32 cellular contexts compared by ENCODE assay signal in genomic region chr4:16705341-16705740, GRCh38.
"Had no signal": no experiment of that assay in that cellular context is flagged by ENCODE, and none has a peak within 500 bp of the region (broad histone marks: within the 10 kb centered on the region; RNA-seq: fewer than 3 reads in every experiment).

No MANE protein-coding gene starts in this region.

- H3K27me3 Mint-ChIP-seq: progenitor cell of endocrine pancreas had no signal

- FAIRE-seq: colon, endometrium, kidney, urothelium cell line had no signal

- H3K36me3 Mint-ChIP-seq: activated naive CD8-positive, alpha-beta T cell had no signal

- H3K4me3 Mint-ChIP-seq: activated CD4-positive, alpha-beta T cell treated with anti-CD3 and anti-CD28 coated beads for 36 hours; activated naive CD8-positive, alpha-beta T cell; activated T-cell treated with anti-CD3 and anti-CD28 coated beads, Interleukin-2, amount 50 U/mL, for 72 hours; naive thymus-derived CD8-positive, alpha-beta T cell; stimulated activated naive CD8-positive, alpha-beta T cell treated with anti-CD3 and anti-CD28 coated beads, Interleukin-15, Interleukin-2, amounts not matched to agents 100 ng/mL and 50 ng/mL, for 24 hours; T-helper 2 cell treated with Interferon-gamma antibody and Interleukin-4, amounts not matched to agents 5 μg/mL and 100 μg/mL, for 36 hours had no signal

- H3K27ac ChIP-seq: body of pancreas, epithelial cell of prostate, esophagus squamous epithelium, gastrocnemius medialis, hepatocyte, neutrophil, right lobe of liver, thoracic aorta had no signal

- H3K27me3 ChIP-seq: body of pancreas, esophagus squamous epithelium, gastrocnemius medialis, hepatocyte, neutrophil, right lobe of liver had no signal

- H3K4me1 ChIP-seq: esophagus squamous epithelium, gastrocnemius medialis, right lobe of liver had no signal

- H3K27ac Mint-ChIP-seq: activated CD4-positive, alpha-beta T cell treated with anti-CD3 and anti-CD28 coated beads for 36 hours; activated naive CD8-positive, alpha-beta T cell; activated T-cell treated with anti-CD3 and anti-CD28 coated beads, Interleukin-2, amount 50 U/mL, for 72 hours; naive thymus-derived CD8-positive, alpha-beta T cell; progenitor cell of endocrine pancreas; stimulated activated naive CD8-positive, alpha-beta T cell treated with anti-CD3 and anti-CD28 coated beads, Interleukin-15, Interleukin-2, amounts not matched to agents 100 ng/mL and 50 ng/mL, for 24 hours; T-helper 2 cell treated with Interferon-gamma antibody and Interleukin-4, amounts not matched to agents 5 μg/mL and 100 μg/mL, for 36 hours had no signal

- DNase-seq: activated CD4-positive, alpha-beta T cell treated with anti-CD3 and anti-CD28 coated beads for 36 hours; activated CD4-positive, alpha-beta T cell treated with anti-CD3 and anti-CD28 coated beads, Interleukin-2, amount 50 U/mL, for 4 hours; activated CD4-positive, CD25-positive, alpha-beta regulatory T cell; activated effector memory CD4-positive, alpha-beta T cell treated with Interleukin-2 at 50 U/mL for 16 hours; activated naive CD4-positive, alpha-beta T cell treated with Interleukin-2 at 50 U/mL for 16 hours; activated T-cell treated with anti-CD3 and anti-CD28 coated beads for 4 hours; activated T-cell treated with anti-CD3 and anti-CD28 coated beads, Interleukin-2, amount 50 U/mL, for 72 hours; aorta; body of pancreas; dermis blood vessel endothelial cell; effector CD8-positive, alpha-beta T cell; esophagus squamous epithelium; gastrocnemius medialis; kidney; left colon; mammary epithelial cell; naive thymus-derived CD8-positive, alpha-beta T cell; right lobe of liver; stimulated activated CD4-positive, alpha-beta T cell treated with anti-CD3 and anti-CD28 coated beads, Interleukin-2, amount 100 ng/mL, for 48 hours; T-helper 1 cell; trophoblast cell had no signal

- H2AFZ ChIP-seq: hepatocyte had no signal

- H3K4me2 ChIP-seq: hepatocyte had no signal

- H3K36me3 ChIP-seq: esophagus squamous epithelium, gastrocnemius medialis, neutrophil, right lobe of liver, thoracic aorta had no signal

- H3K79me2 ChIP-seq: hepatocyte had no signal

- H3K4me3 ChIP-seq: body of pancreas, esophagus squamous epithelium, gastrocnemius medialis, hepatocyte, right lobe of liver, thoracic aorta had no signal

- ATAC-seq: activated CD4-positive, alpha-beta T cell treated with anti-CD3 and anti-CD28 coated beads for 36 hours; activated T-cell treated with anti-CD3 and anti-CD28 coated beads, Interleukin-2, amount 50 U/mL, for 72 hours; gastrocnemius medialis; left colon; naive thymus-derived CD8-positive, alpha-beta T cell; right lobe of liver had no signal

- H3K9me3 Mint-ChIP-seq: stimulated activated naive CD8-positive, alpha-beta T cell treated with anti-CD3 and anti-CD28 coated beads, Interleukin-15, Interleukin-2, amounts not matched to agents 100 ng/mL and 50 ng/mL, for 24 hours; T-helper 2 cell treated with Interferon-gamma antibody and Interleukin-4, amounts not matched to agents 5 μg/mL and 100 μg/mL, for 36 hours had no signal

- H3K9me3 ChIP-seq: body of pancreas, esophagus squamous epithelium, gastrocnemius medialis, neutrophil, right lobe of liver, thoracic aorta had no signal

- H3K4me1 Mint-ChIP-seq: activated CD4-positive, alpha-beta T cell treated with anti-CD3 and anti-CD28 coated beads for 36 hours; naive thymus-derived CD8-positive, alpha-beta T cell had no signal
